In the genomic region with DNA sequence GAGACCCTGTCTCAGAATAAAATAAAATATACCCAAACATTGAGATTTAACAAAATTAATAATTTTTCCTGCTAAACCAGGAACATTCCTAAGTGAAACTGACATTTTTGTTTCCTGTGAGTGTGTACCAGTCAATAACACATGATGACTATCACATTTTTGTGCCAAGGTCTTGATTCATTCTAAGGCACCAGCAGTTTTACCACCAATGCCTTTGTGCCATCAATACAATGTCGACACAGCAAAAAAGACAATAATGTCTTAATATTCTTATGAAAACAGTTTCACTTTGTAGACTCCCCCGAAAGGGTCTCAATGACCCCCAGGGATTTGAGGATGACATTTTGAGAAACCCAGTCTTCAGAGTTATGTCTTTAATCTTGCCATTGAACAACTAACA, we compare ENCODE assay signal across 24 cellular contexts. TPM values are rescaled to one million over a fixed set of nuclear protein-coding genes. Genes with fewer than 3 reads are reported as not detected.
DNase-seq lines count a peak whose midpoint lies in the region; ATAC-seq, FAIRE-seq and TF ChIP-seq lines count a peak whose summit lies in the region.
"Had no signal": no experiment of that assay in that cellular context is flagged by ENCODE, and none has a peak within 500 bp of the region (broad histone marks: within the 10 kb centered on the region; RNA-seq: fewer than 3 reads in every experiment).

No MANE protein-coding gene starts in this region.

- POLR2A ChIA-PET in A549 (lab: Yijun Ruan, JAX): no interaction called here
- POLR2A ChIA-PET in PC-3 (lab: Charles Lee; ENCODE audit: unreplicated experiment): no interaction called here

- 2% methylated on average over 2 of the region's 2 CpGs for WGBS in A549 (ENCODE audit: missing lambda C conversion rate)

- no peaks in the 10 kb centered on the region for H3K79me2 ChIP-seq in PC-3 (ENCODE audit: low read length)
- H3K79me2 ChIP-seq in Karpas-422 (ENCODE audit: low read length): no peaks in the 10 kb centered on the region

- TF ChIP-seq CTCF in A549 (IDR thresholded peaks at IDR 0.05): no peak
- no peak for TF ChIP-seq CTCF in PC-3 (conservative IDR thresholded peaks at IDR 0.05; ENCODE audit: low read depth, low read length)

- no peaks in the 10 kb centered on the region for H4K20me1 ChIP-seq in PC-3 (ENCODE audit: low read length)
- no peaks in the 10 kb centered on the region for H4K20me1 ChIP-seq in Karpas-422 (ENCODE audit: insufficient read depth, low read depth, low read length)
- H4K20me1 ChIP-seq: BLaER1 treated with 17β-estradiol and CSF1 and Interleukin-3, amounts not matched to agents 10 nM and 100 nM had no signal

- FAIRE-seq in A549 (lab: Jason Lieb, UNC): no peak
- FAIRE-seq: D721Med, G401.6, GM12892, H54 had no signal

- H2AFZ ChIP-seq in PC-3 (ENCODE audit: low read length) (0 out of 2 replicates have a peak overlapping the region, but pooled peaks have one; percentile 43), Karpas-422 (ENCODE audit: low read length) (no peak overlapping the region)

- no peak for ATAC-seq in A549
- peak; percentile 67 for ATAC-seq in PC-3

- no peaks in the 10 kb centered on the region for H3F3A ChIP-seq in PC-3 (ENCODE audit: low read length, unreplicated experiment)

- H3K36me3 ChIP-seq in PC-3 (ENCODE audit: low read depth, low read length): no peaks in the 10 kb centered on the region
- H3K36me3 ChIP-seq in Karpas-422 (ENCODE audit: insufficient read depth, low read length): no peaks in the 10 kb centered on the region
- H3K36me3 ChIP-seq: BE2C; BLaER1 treated with 17β-estradiol and CSF1 and Interleukin-3, amounts not matched to agents 10 nM and 100 nM; HAP-1 had no signal

- H3K9me2 ChIP-seq in PC-3 (replicated peaks; ENCODE audit: low read length) (no peaks in the 10 kb centered on the region), Karpas-422 (replicated peaks; ENCODE audit: insufficient read depth, low read length) (no peaks in the 10 kb centered on the region)

- no peak for TF ChIP-seq EP300 in A549 (IDR thresholded peaks at IDR 0.05)

- no peak for TF ChIP-seq POLR2A in A549 (IDR thresholded peaks at IDR 0.05; ENCODE audit: low read length)

- no peaks in the 10 kb centered on the region for H3K9me3 ChIP-seq in A549
- no peaks in the 10 kb centered on the region for H3K9me3 ChIP-seq in PC-3 (ENCODE audit: low read length)
- H3K9me3 ChIP-seq in Karpas-422 (ENCODE audit: low read length): no peaks in the 10 kb centered on the region; the same call in 1 of the 2 replicates
- H3K9me3 ChIP-seq: BE2C; BLaER1 treated with 17β-estradiol and CSF1 and Interleukin-3, amounts not matched to agents 10 nM and 100 nM; HAP-1 had no signal

- no TSS peak for BruUV-seq in PC-3 (replicated peaks; lab: Mats Ljungman, UMichigan)

- no peaks in the 10 kb centered on the region for H3K27me3 ChIP-seq in PC-3 (ENCODE audit: low read length)
- H3K27me3 ChIP-seq in Karpas-422 (ENCODE audit: low read length): no peaks in the 10 kb centered on the region
- H3K27me3 ChIP-seq: BLaER1 treated with 17β-estradiol and CSF1 and Interleukin-3, amounts not matched to agents 10 nM and 100 nM had no signal

- CTCF ChIA-PET in A549 (lab: Yijun Ruan, JAX): no interaction called here
- CTCF ChIA-PET in PC-3 (lab: Charles Lee): no interaction called here

- H3K4me2 ChIP-seq in A549 (no peak overlapping the region), PC-3 (ENCODE audit: low read length) (peak overlapping the region; percentile 72), Karpas-422 (ENCODE audit: low read depth, low read length, poor library complexity, severe bottlenecking) (no peak overlapping the region)
- H3K4me2 ChIP-seq: BLaER1 treated with 17β-estradiol and CSF1 and Interleukin-3, amounts not matched to agents 10 nM and 100 nM had no signal

- intact Hi-C loops in PC-3 (cut with micrococcal nuclease): no loop called here

- DNase-seq in DMS53 (lab: John Stamatoyannopoulos, UW) (peak; percentile 57), DMS53 treated with DMSO at 0.1 percent for 48 hours (lab: John Stamatoyannopoulos, UW; ENCODE audit: unreplicated experiment) (no peak), A549 (ENCODE audit: low read depth in 1 of 2, low spot score in 1 of 2) (no peak), PC-3 (peak; percentile 47), foreskin melanocyte (peak; percentile 8), medulla oblongata (ENCODE audit: extremely low spot score) (no peak), Karpas-422 (no peak)
- DNase-seq: ACHN; AML-193; BE2C; CD4-positive, alpha-beta T cell; CD8-positive, alpha-beta memory T cell; DMS 273 treated with DMSO at 0.1 percent for 48 hours; DND-41; GOT3; HFFc6 had no signal

- H3K9ac ChIP-seq in PC-3 (ENCODE audit: low read length) (no peak overlapping the region), Karpas-422 (ENCODE audit: low read length) (no peak overlapping the region)
- H3K9ac ChIP-seq: BLaER1 treated with 17β-estradiol and CSF1 and Interleukin-3, amounts not matched to agents 10 nM and 100 nM had no signal

- H3K4me3 ChIP-seq in A549: no peak overlapping the region
- peak overlapping the region; percentile 55 for H3K4me3 ChIP-seq in PC-3 (ENCODE audit: low read length)
- no peak overlapping the region for H3K4me3 ChIP-seq in Karpas-422 (ENCODE audit: low read length)
- H3K4me3 ChIP-seq: BLaER1 treated with 17β-estradiol and CSF1 and Interleukin-3, amounts not matched to agents 10 nM and 100 nM; HAP-1 had no signal

- H3K27ac ChIP-seq in A549 (no peak overlapping the region), PC-3 (ENCODE audit: low read length) (peak overlapping the region; percentile 42; the same call in 1 of the 2 replicates), Karpas-422 (ENCODE audit: low read length) (no peak overlapping the region)
- H3K27ac ChIP-seq: 22Rv1; BLaER1 treated with 17β-estradiol and CSF1 and Interleukin-3, amounts not matched to agents 10 nM and 100 nM had no signal

- no peak for TF ChIP-seq RAD21 in A549 (conservative IDR thresholded peaks at IDR 0.05 in 1 of 2, IDR thresholded peaks at IDR 0.05 in 1 of 2)

- H3K4me1 ChIP-seq in A549: no peaks in the 10 kb centered on the region
- peaks cover 9% of the 10 kb centered on the region for H3K4me1 ChIP-seq in PC-3 (ENCODE audit: insufficient read depth, low read length)
- H3K4me1 ChIP-seq in Karpas-422 (ENCODE audit: low read length): no peaks in the 10 kb centered on the region
- H3K4me1 ChIP-seq: BE2C; BLaER1 treated with 17β-estradiol and CSF1 and Interleukin-3, amounts not matched to agents 10 nM and 100 nM; HAP-1 had no signal

TF ChIP-seq in A549, 52 proteins besides CTCF, POLR2A, EP300 and RAD21:
- TF ChIP-seq MAFK (IDR thresholded peaks at IDR 0.05; ENCODE audit: partially characterized antibody) (peak; percentile 39), NFE2L2 (conservative IDR thresholded peaks at IDR 0.05; ENCODE audit: low read length) (no peak)
TF ChIP-seq in A549: peak in this region for 1.

RNA-seq across cellular contexts. Expression of a gene that starts 7.2 kb away (rescaled TPM):
- polyA plus RNA-seq in A549 (2011; rRNA removed) (0.10 and 0.13 TPM in 2 replicates), A549 (2017; fragmentation: RNase III; extraction: RNeasy Plus Mini Kit Qiagen cat#74134 plus additional on column Dnase treatment) (0.04 to 0.07 TPM (median 0.05 TPM) in 3 replicates)
- polyA plus RNA-seq in A549 (2012; cell fraction: cytosol; rRNA removed): 0.01 TPM in 2 replicates
- 0.01 TPM in 1 of 2 replicates, not detected in the other for polyA plus RNA-seq in A549 (2012; cell fraction: nucleus; rRNA removed)
- polyA minus RNA-seq in A549 (2011; rRNA and poly(A)+ RNA removed): 0.08 and 0.10 TPM in 2 replicates
- total RNA-seq in PC-3 (2014; rRNA removed): 7.5 and 9.4 TPM in 2 replicates
- not detected in 2 replicates for total RNA-seq in Karpas-422 (2014; rRNA removed; shearing (Covaris generic); ENCODE audit: low replicate concordance)
- total RNA-seq: CD4-positive, alpha-beta T cell; CD8-positive, alpha-beta memory T cell; HFFc6 had no signal
- polyA plus RNA-seq: CD14-positive monocyte; CD8-positive, alpha-beta memory T cell had no signal

Comparison
In these comparisons a context has a peak if more than half of its experiments do, and no peak if none do; other contexts are left out.
1. DNase-seq: peak in DMS53 (single experiment), PC-3 (single experiment) and foreskin melanocyte (single experiment); none in DMS53 treated with DMSO at 0.1 percent for 48 hours (single experiment), A549 (0 of 2), medulla oblongata (single experiment) and Karpas-422 (single experiment).